Comparison of ENCODE assay signal across 40 cellular contexts in genomic region chr6:22557007-22557406, GRCh38. TPM values are rescaled to one million over a fixed set of nuclear protein-coding genes. Genes with fewer than 3 reads are reported as not detected.
"Had no signal": no experiment of that assay in that cellular context is flagged by ENCODE, and none has a peak within 500 bp of the region (broad histone marks: within the 10 kb centered on the region; RNA-seq: fewer than 3 reads in every experiment).

No MANE protein-coding gene starts in this region.

- H3K9me3 ChIP-seq: ascending aorta had no signal

- H3K27me3 ChIP-seq: ascending aorta, cardiac muscle cell had no signal

- H3K9me3 Mint-ChIP-seq: activated naive CD4-positive, alpha-beta T cell treated with anti-CD3 and anti-CD28 coated beads, Interleukin-2, amount 10 ng/mL, durations not matched to agents 7 days and 5 days; activated naive CD4-positive, alpha-beta T cell treated with anti-CD3 and anti-CD28 coated beads, Interleukin-2, amount 50 U/mL, for 24 hours; activated naive CD8-positive, alpha-beta T cell treated with anti-CD3 and anti-CD28 coated beads, Interleukin-2, amount 50 U/mL, for 24 hours; activated T-cell treated with anti-CD3 and anti-CD28 coated beads, Interleukin-2, amount 50 U/mL, for 24 hours; activated T-helper 2 cell treated with anti-CD3 and anti-CD28 coated beads, Interferon-gamma antibody, Interleukin-2, Interleukin-4, amounts not matched to agents 10 μg/mL and 5 μg/mL and 100 μg/mL, durations not matched to agents 14 hours and 24 hours and 36 hours; T-helper 1 cell treated with Interleukin-12 subunit alpha and Interleukin-12 subunit beta and Interleukin-4 antibody, amounts not matched to agents 30 μg/mL and 1 μg/mL, for 36 hours; T-helper 2 cell treated with Interferon-gamma antibody and Interleukin-4, amounts not matched to agents 5 μg/mL and 100 μg/mL, for 36 hours had no signal

- ATAC-seq: activated CD4-positive, alpha-beta T cell treated with anti-CD3 and anti-CD28 coated beads for 36 hours; activated CD4-positive, CD25-positive, alpha-beta regulatory T cell treated with anti-CD3 and anti-CD28 coated beads, Interleukin-2, amount 50 U/mL, for 24 hours; activated CD8-positive, alpha-beta memory T cell treated with anti-CD3 and anti-CD28 coated beads, Interleukin-2, amount 10 ng/mL, durations not matched to agents 7 days and 5 days; activated CD8-positive, alpha-beta T cell treated with anti-CD3 and anti-CD28 coated beads, Interleukin-2, amount 10 ng/mL, durations not matched to agents 7 days and 5 days; activated naive CD8-positive, alpha-beta T cell treated with anti-CD3 and anti-CD28 coated beads, Interleukin-2, amount 50 U/mL, for 24 hours; WTC11 had no signal

- H3K27ac ChIP-seq: ascending aorta, cardiac muscle cell, WERI-Rb-1 had no signal

- H3K27me3 Mint-ChIP-seq: activated CD4-positive, alpha-beta memory T cell treated with anti-CD3 and anti-CD28 coated beads, Interleukin-2, amount 10 ng/mL, durations not matched to agents 7 days and 5 days; activated CD4-positive, alpha-beta T cell treated with anti-CD3 and anti-CD28 coated beads for 36 hours; activated CD8-positive, alpha-beta memory T cell treated with anti-CD3 and anti-CD28 coated beads, Interleukin-2, amount 10 ng/mL, durations not matched to agents 7 days and 5 days; activated naive CD4-positive, alpha-beta T cell treated with anti-CD3 and anti-CD28 coated beads, Interleukin-2, amount 10 ng/mL, durations not matched to agents 7 days and 5 days; activated naive CD4-positive, alpha-beta T cell treated with anti-CD3 and anti-CD28 coated beads, Interleukin-2, amount 50 U/mL, for 24 hours; activated naive CD8-positive, alpha-beta T cell; activated naive CD8-positive, alpha-beta T cell treated with anti-CD3 and anti-CD28 coated beads, Interleukin-2, amount 50 U/mL, for 24 hours; activated T-cell treated with anti-CD3 and anti-CD28 coated beads, Interleukin-2, amount 50 U/mL, for 24 hours; brain; central memory CD8-positive, alpha-beta T cell had no signal

- H3K4me1 Mint-ChIP-seq: activated CD4-positive, alpha-beta memory T cell treated with anti-CD3 and anti-CD28 coated beads, Interleukin-2, amount 10 ng/mL, durations not matched to agents 7 days and 5 days; activated CD4-positive, alpha-beta T cell treated with anti-CD3 and anti-CD28 coated beads for 36 hours; activated CD8-positive, alpha-beta memory T cell treated with anti-CD3 and anti-CD28 coated beads, Interleukin-2, amount 10 ng/mL, durations not matched to agents 7 days and 5 days; activated naive CD4-positive, alpha-beta T cell treated with anti-CD3 and anti-CD28 coated beads, Interleukin-2, amount 10 ng/mL, durations not matched to agents 7 days and 5 days; activated naive CD4-positive, alpha-beta T cell treated with anti-CD3 and anti-CD28 coated beads, Interleukin-2, amount 50 U/mL, for 24 hours; activated naive CD8-positive, alpha-beta T cell treated with anti-CD3 and anti-CD28 coated beads, Interleukin-2, amount 10 ng/mL, durations not matched to agents 7 days and 5 days; activated naive CD8-positive, alpha-beta T cell treated with anti-CD3 and anti-CD28 coated beads, Interleukin-2, amount 50 U/mL, for 24 hours; central memory CD8-positive, alpha-beta T cell; WTC11 had no signal

- H3K36me3 Mint-ChIP-seq: activated CD8-positive, alpha-beta memory T cell treated with anti-CD3 and anti-CD28 coated beads, Interleukin-2, amount 10 ng/mL, durations not matched to agents 7 days and 5 days; activated naive CD4-positive, alpha-beta T cell treated with anti-CD3 and anti-CD28 coated beads, Interleukin-2, amount 10 ng/mL, durations not matched to agents 7 days and 5 days; activated naive CD4-positive, alpha-beta T cell treated with anti-CD3 and anti-CD28 coated beads, Interleukin-2, amount 50 U/mL, for 24 hours; activated naive CD8-positive, alpha-beta T cell; activated naive CD8-positive, alpha-beta T cell treated with anti-CD3 and anti-CD28 coated beads, Interleukin-2, amount 10 ng/mL, durations not matched to agents 7 days and 5 days; brain had no signal

- DNase-seq: activated CD4-positive, alpha-beta memory T cell treated with anti-CD3 and anti-CD28 coated beads, Interleukin-2, amount 10 ng/mL, durations not matched to agents 7 days and 5 days; activated CD4-positive, alpha-beta T cell treated with anti-CD3 and anti-CD28 coated beads for 1 hour; activated CD4-positive, alpha-beta T cell treated with anti-CD3 and anti-CD28 coated beads for 36 hours; activated CD4-positive, alpha-beta T cell treated with anti-CD3 and anti-CD28 coated beads for 48 hours; activated CD4-positive, alpha-beta T cell treated with anti-CD3 and anti-CD28 coated beads, Interleukin-2, amount 50 U/mL, for 1 hour; activated CD4-positive, alpha-beta T cell treated with anti-CD3 and anti-CD28 coated beads, Interleukin-2, amount 50 U/mL, for 48 hours; activated CD4-positive, CD25-positive, alpha-beta regulatory T cell; activated CD8-positive, alpha-beta memory T cell treated with anti-CD3 and anti-CD28 coated beads for 24 hours; activated CD8-positive, alpha-beta memory T cell treated with anti-CD3 and anti-CD28 coated beads, Interleukin-2, amount 10 ng/mL, durations not matched to agents 7 days and 5 days; activated CD8-positive, alpha-beta memory T cell treated with anti-CD3 and anti-CD28 coated beads, Interleukin-2, amount 50 U/mL, for 48 hours; activated CD8-positive, alpha-beta T cell treated with anti-CD3 and anti-CD28 coated beads, Interleukin-2, amount 10 ng/mL, durations not matched to agents 7 days and 5 days; activated effector memory CD4-positive, alpha-beta T cell treated with Interleukin-2 at 50 U/mL for 16 hours; activated gamma-delta T cell; activated naive CD4-positive, alpha-beta T cell treated with anti-CD3 and anti-CD28 coated beads, Interleukin-2, amount 10 ng/mL, durations not matched to agents 7 days and 5 days; activated naive CD4-positive, alpha-beta T cell treated with Interleukin-2 at 50 U/mL for 16 hours; activated naive CD8-positive, alpha-beta T cell treated with anti-CD3 and anti-CD28 coated beads, Interleukin-2, amount 10 ng/mL, durations not matched to agents 7 days and 5 days; activated naive CD8-positive, alpha-beta T cell treated with anti-CD3 and anti-CD28 coated beads, Interleukin-2, amount 50 U/mL, for 24 hours; activated T-cell treated with anti-CD3 and anti-CD28 coated beads, Interleukin-2, amount 50 U/mL, for 24 hours; activated T-cell treated with anti-CD3 and anti-CD28 coated beads, Interleukin-2, amount 50 U/mL, for 48 hours; amygdala; anterior cingulate cortex; caudate nucleus; cerebellar nuclear complex; T-helper 1 cell; T-helper 2 cell; T-helper 9 cell; WERI-Rb-1 had no signal

- H3K4me3 Mint-ChIP-seq: activated CD4-positive, alpha-beta memory T cell treated with anti-CD3 and anti-CD28 coated beads, Interleukin-2, amount 10 ng/mL, durations not matched to agents 7 days and 5 days; activated CD4-positive, alpha-beta T cell treated with anti-CD3 and anti-CD28 coated beads for 36 hours; activated CD8-positive, alpha-beta memory T cell treated with anti-CD3 and anti-CD28 coated beads, Interleukin-2, amount 10 ng/mL, durations not matched to agents 7 days and 5 days; activated CD8-positive, alpha-beta T cell treated with anti-CD3 and anti-CD28 coated beads, Interleukin-2, amount 10 ng/mL, durations not matched to agents 7 days and 5 days; activated naive CD4-positive, alpha-beta T cell treated with anti-CD3 and anti-CD28 coated beads, Interleukin-2, amount 10 ng/mL, durations not matched to agents 7 days and 5 days; activated naive CD4-positive, alpha-beta T cell treated with anti-CD3 and anti-CD28 coated beads, Interleukin-2, amount 50 U/mL, for 24 hours; activated naive CD8-positive, alpha-beta T cell; activated naive CD8-positive, alpha-beta T cell treated with anti-CD3 and anti-CD28 coated beads, Interleukin-2, amount 10 ng/mL, durations not matched to agents 7 days and 5 days; activated naive CD8-positive, alpha-beta T cell treated with anti-CD3 and anti-CD28 coated beads, Interleukin-2, amount 50 U/mL, for 24 hours; activated T-cell treated with anti-CD3 and anti-CD28 coated beads, Interleukin-2, amount 50 U/mL, for 24 hours; brain; central memory CD8-positive, alpha-beta T cell; T-helper 1 cell treated with Interleukin-12 subunit alpha and Interleukin-12 subunit beta and Interleukin-4 antibody, amounts not matched to agents 30 μg/mL and 1 μg/mL, for 36 hours; T-helper 2 cell treated with Interferon-gamma antibody and Interleukin-4, amounts not matched to agents 5 μg/mL and 100 μg/mL, for 36 hours; WTC11 had no signal

- H3K27ac Mint-ChIP-seq: activated CD4-positive, alpha-beta memory T cell treated with anti-CD3 and anti-CD28 coated beads, Interleukin-2, amount 10 ng/mL, durations not matched to agents 7 days and 5 days; activated CD4-positive, alpha-beta T cell treated with anti-CD3 and anti-CD28 coated beads for 36 hours; activated CD8-positive, alpha-beta memory T cell treated with anti-CD3 and anti-CD28 coated beads, Interleukin-2, amount 10 ng/mL, durations not matched to agents 7 days and 5 days; activated CD8-positive, alpha-beta T cell treated with anti-CD3 and anti-CD28 coated beads, Interleukin-2, amount 10 ng/mL, durations not matched to agents 7 days and 5 days; activated naive CD4-positive, alpha-beta T cell treated with anti-CD3 and anti-CD28 coated beads, Interleukin-2, amount 10 ng/mL, durations not matched to agents 7 days and 5 days; activated naive CD4-positive, alpha-beta T cell treated with anti-CD3 and anti-CD28 coated beads, Interleukin-2, amount 50 U/mL, for 24 hours; activated naive CD8-positive, alpha-beta T cell; activated naive CD8-positive, alpha-beta T cell treated with anti-CD3 and anti-CD28 coated beads, Interleukin-2, amount 10 ng/mL, durations not matched to agents 7 days and 5 days; activated naive CD8-positive, alpha-beta T cell treated with anti-CD3 and anti-CD28 coated beads, Interleukin-2, amount 50 U/mL, for 24 hours; activated T-cell treated with anti-CD3 and anti-CD28 coated beads, Interleukin-2, amount 50 U/mL, for 24 hours; activated T-helper 2 cell treated with anti-CD3 and anti-CD28 coated beads, Interferon-gamma antibody, Interleukin-2, Interleukin-4, amounts not matched to agents 10 μg/mL and 5 μg/mL and 100 μg/mL, durations not matched to agents 14 hours and 24 hours and 36 hours; T-helper 1 cell treated with Interleukin-12 subunit alpha and Interleukin-12 subunit beta and Interleukin-4 antibody, amounts not matched to agents 30 μg/mL and 1 μg/mL, for 36 hours; T-helper 2 cell treated with Interferon-gamma antibody and Interleukin-4, amounts not matched to agents 5 μg/mL and 100 μg/mL, for 36 hours; WTC11 had no signal

- H3K4me3 ChIP-seq: ascending aorta, cardiac muscle cell had no signal

- H3K36me3 ChIP-seq: ascending aorta, cardiac muscle cell, WERI-Rb-1 had no signal

RNA-seq across cellular contexts. Expression of gene HDGFL1, which starts 12.4 kb away (rescaled TPM):
- total RNA-seq: activated CD4-positive, alpha-beta memory T cell treated with anti-CD3 and anti-CD28 coated beads, Interleukin-2, amount 10 ng/mL, durations not matched to agents 7 days and 5 days; activated CD4-positive, alpha-beta T cell treated with anti-CD3 and anti-CD28 coated beads for 36 hours; activated CD8-positive, alpha-beta memory T cell treated with anti-CD3 and anti-CD28 coated beads, Interleukin-2, amount 10 ng/mL, durations not matched to agents 7 days and 5 days; activated CD8-positive, alpha-beta T cell treated with anti-CD3 and anti-CD28 coated beads, Interleukin-2, amount 10 ng/mL, durations not matched to agents 7 days and 5 days; activated naive CD8-positive, alpha-beta T cell treated with anti-CD3 and anti-CD28 coated beads, Interleukin-2, amount 10 ng/mL, durations not matched to agents 7 days and 5 days; activated T-helper 2 cell treated with anti-CD3 and anti-CD28 coated beads, Interferon-gamma antibody, Interleukin-2, Interleukin-4, amounts not matched to agents 10 μg/mL and 5 μg/mL and 100 μg/mL, durations not matched to agents 14 hours and 24 hours and 36 hours; ascending aorta; bronchial epithelial cell; cardiac muscle cell; WTC11 had no signal
- polyA plus RNA-seq: adipose tissue, cardiac muscle cell had no signal
